ENCODE assay signal across 8 cellular contexts in genomic region chrX:47191331-47191730, GRCh38. TPM values are rescaled to one million over a fixed set of nuclear protein-coding genes. Genes with fewer than 3 reads are reported as not detected.
DNase-seq lines count a peak whose midpoint lies in the region; ATAC-seq and TF ChIP-seq lines count a peak whose summit lies in the region.

No MANE protein-coding gene starts in this region.

- intact Hi-C loops in esophagus muscularis mucosa (cut with DNase I) = loop anchor here (10.0 kb wide), 1 partner anchor 833 kb away; no protein-coding TSS in a partner anchor

- TF ChIP-seq POLR2A in esophagus muscularis mucosa (IDR thresholded peaks at IDR 0.05; ENCODE audit: low read depth) = no peak

- H3K27ac Mint-ChIP-seq in progenitor cell of endocrine pancreas = peak overlapping the region; percentile 67

- no peaks in the 10 kb centered on the region for H3K27me3 ChIP-seq in esophagus muscularis mucosa

- DNase-seq in NCI-H345 treated with DMSO at 0.1 percent for 48 hours (lab: John Stamatoyannopoulos, UW; ENCODE audit: unreplicated experiment) = peak; percentile 58
- peak; percentile 24 to 26 for DNase-seq in activated CD8-positive, alpha-beta memory T cell treated with anti-CD3 and anti-CD28 coated beads for 4 hours (ENCODE audit: low read depth in 2 of 2)
- no peak for DNase-seq in esophagus muscularis mucosa (ENCODE audit: extremely low spot score)
- no peak for DNase-seq in progenitor cell of endocrine pancreas (ENCODE audit: low spot score, unreplicated experiment)
- no peak for DNase-seq in NCI-H187 treated with DMSO at 0.1 percent for 48 hours (lab: John Stamatoyannopoulos, UW)

- peaks cover 0 to 10% (median 7%) of the 10 kb centered on the region in 4 donors for H3K36me3 ChIP-seq in esophagus muscularis mucosa

- peaks cover 29 to 48% (median 34%) of the 10 kb centered on the region in 4 donors for H3K4me1 ChIP-seq in esophagus muscularis mucosa

- TF ChIP-seq EP300 in esophagus muscularis mucosa (IDR thresholded peaks at IDR 0.05) = no peak

- TF ChIP-seq CTCF in esophagus muscularis mucosa (IDR thresholded peaks at IDR 0.05) (no peak), progenitor cell of endocrine pancreas (IDR thresholded peaks at IDR 0.05; ENCODE audit: unreplicated experiment) (no peak)

- H3K27ac ChIP-seq in esophagus muscularis mucosa (replicated peaks in 1 of 4) = peak overlapping the region; percentile 50 to 68 (median 62)

- H3K9me3 ChIP-seq in esophagus muscularis mucosa = no peaks in the 10 kb centered on the region

- H3K4me3 Mint-ChIP-seq in progenitor cell of endocrine pancreas (ENCODE audit: low read depth) = peak overlapping the region; percentile 89

- H3K4me3 ChIP-seq in GM08714 (ENCODE audit: low read length) (peak overlapping the region; percentile 71), esophagus muscularis mucosa (peak overlapping the region; percentile 54 to 67 (median 58))

- peaks cover 23% of the 10 kb centered on the region for H3K4me1 Mint-ChIP-seq in progenitor cell of endocrine pancreas (ENCODE audit: low read depth)

- no peaks in the 10 kb centered on the region for H3K9me3 Mint-ChIP-seq in progenitor cell of endocrine pancreas (ENCODE audit: low read depth)

- no peaks in the 10 kb centered on the region for H3K27me3 Mint-ChIP-seq in progenitor cell of endocrine pancreas

- H3K36me3 Mint-ChIP-seq in progenitor cell of endocrine pancreas (ENCODE audit: insufficient read depth) = peaks cover 11% of the 10 kb centered on the region

- 47% methylated on average over 21 of the region's 26 CpGs for WGBS in esophagus muscularis mucosa

- ATAC-seq in HG02623 (IDR thresholded peaks at IDR 0.05; ENCODE audit: unreplicated experiment) = no peak
- no peak for ATAC-seq in HG03025 (IDR thresholded peaks at IDR 0.05; ENCODE audit: low FRiP score, unreplicated experiment)

RNA-seq across cellular contexts. Expression of gene UBA1, which starts 2.3 kb away (rescaled TPM):
- total RNA-seq in esophagus muscularis mucosa (100 to 1,000 TPM; 125 to 218 (median 147) TPM), progenitor cell of endocrine pancreas (524 and 538 TPM in 2 replicates)

RNA-seq across cellular contexts. Expression of gene CDK16, which starts 27.1 kb away (rescaled TPM):
- 10 to 100 TPM; 51.9 to 87.1 (median 65.4) TPM for total RNA-seq in esophagus muscularis mucosa
- 236 and 253 TPM in 2 replicates for total RNA-seq in progenitor cell of endocrine pancreas

RNA-seq across cellular contexts. Expression of gene USP11, which starts 41.5 kb away (rescaled TPM):
- total RNA-seq in esophagus muscularis mucosa = 10 to 100 TPM; 23.3 to 44.1 (median 38.2) TPM
- total RNA-seq in progenitor cell of endocrine pancreas = 267 and 277 TPM in 2 replicates

RNA-seq across cellular contexts. Expression of gene RBM10, which starts 46.3 kb away (rescaled TPM):
- total RNA-seq in esophagus muscularis mucosa = 10 to 100 TPM; 25.3 to 38.4 (median 29.8) TPM
- 62.5 and 68.2 TPM in 2 replicates for total RNA-seq in progenitor cell of endocrine pancreas

RNA-seq across cellular contexts. Expression of gene NDUFB11, which starts 46.8 kb away (rescaled TPM):
- total RNA-seq in esophagus muscularis mucosa (10 to 100 TPM; 58.3 to 87.5 (median 76.3) TPM), progenitor cell of endocrine pancreas (87.8 and 94.1 TPM in 2 replicates)

Comparison
In these comparisons a context has a peak if more than half of its experiments do, and no peak if none do; other contexts are left out.
1. DNase-seq: peak in NCI-H345 treated with DMSO at 0.1 percent for 48 hours (single experiment) and activated CD8-positive, alpha-beta memory T cell treated with anti-CD3 and anti-CD28 coated beads for 4 hours (2 of 2); none in esophagus muscularis mucosa (single experiment), progenitor cell of endocrine pancreas (single experiment) and NCI-H187 treated with DMSO at 0.1 percent for 48 hours (single experiment).